ENCODE assay signal across 31 cellular contexts in the genomic region with DNA sequence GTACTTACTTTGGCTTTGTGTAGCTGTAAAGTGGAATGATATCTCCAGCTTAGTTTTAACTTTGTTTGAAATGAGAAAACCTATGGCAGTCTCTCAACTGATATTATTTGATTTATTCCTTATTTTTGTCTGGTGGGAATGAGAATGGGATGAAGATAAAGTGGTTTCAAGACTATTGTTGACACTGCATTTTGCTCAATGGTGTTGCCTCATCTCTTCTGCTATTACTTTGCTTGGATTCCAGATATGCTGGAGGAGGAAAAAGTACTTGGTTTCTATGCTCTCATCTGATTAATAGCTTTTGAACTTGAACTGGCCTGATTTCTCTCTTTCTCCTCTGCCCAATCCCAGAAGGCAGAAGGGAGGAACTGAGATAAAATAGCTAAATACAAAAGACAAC.
"Had no signal": no experiment of that assay in that cellular context is flagged by ENCODE, and none has a peak within 500 bp of the region (broad histone marks: within the 10 kb centered on the region; RNA-seq: fewer than 3 reads in every experiment).

No MANE protein-coding gene starts in this region.

- FAIRE-seq: endometrium, endothelial cell of umbilical vein, frontal cortex had no signal

- H3K27me3 ChIP-seq: breast epithelium, cardiac muscle cell, colonic mucosa, esophagus squamous epithelium had no signal

- H3K27ac ChIP-seq: breast epithelium, cardiac muscle cell, colonic mucosa, epithelial cell of prostate, esophagus squamous epithelium, WERI-Rb-1 had no signal

- DNase-seq: activated B cell treated with CpG ODN at 0.5 μM for 24 hours; activated CD4-positive, alpha-beta T cell treated with anti-CD3 and anti-CD28 coated beads for 48 hours; activated CD4-positive, alpha-beta T cell treated with anti-CD3 and anti-CD28 coated beads, Interleukin-2, amount 50 U/mL, for 1 hour; activated CD4-positive, alpha-beta T cell treated with anti-CD3 and anti-CD28 coated beads, Interleukin-2, amount 50 U/mL, for 48 hours; activated CD8-positive, alpha-beta memory T cell treated with anti-CD3 and anti-CD28 coated beads for 24 hours; activated CD8-positive, alpha-beta T cell treated with anti-CD3 and anti-CD28 coated beads for 36 hours; activated effector memory CD4-positive, alpha-beta T cell treated with Interleukin-2 at 50 U/mL for 16 hours; activated gamma-delta T cell treated with Interleukin-2 at 50 U/mL for 16 hours; activated naive CD4-positive, alpha-beta T cell treated with anti-CD3 and anti-CD28 coated beads, Interleukin-2, amount 50 U/mL, for 16 hours; activated naive CD4-positive, alpha-beta T cell treated with Interleukin-2 at 50 U/mL for 16 hours; activated T-cell treated with anti-CD3 and anti-CD28 coated beads, Interleukin-2, amount 50 U/mL, for 4 hours; amygdala; aorta; central memory CD4-positive, alpha-beta T cell; cerebellar nuclear complex; colonic mucosa; effector CD8-positive, alpha-beta T cell; esophagus squamous epithelium; foreskin fibroblast; head of caudate nucleus; T-helper 17 cell; T1000; WERI-Rb-1 had no signal

- H3K9me3 ChIP-seq: breast epithelium, colonic mucosa, esophagus squamous epithelium had no signal

- H3K4me3 ChIP-seq: breast epithelium, cardiac muscle cell, colonic mucosa, esophagus squamous epithelium had no signal

- ATAC-seq: activated CD4-positive, CD25-positive, alpha-beta regulatory T cell treated with anti-CD3 and anti-CD28 coated beads, Interleukin-2, amount 50 U/mL, for 24 hours; activated CD8-positive, alpha-beta T cell treated with anti-CD3 and anti-CD28 coated beads for 36 hours; activated T-cell treated with anti-CD3 and anti-CD28 coated beads, Interleukin-2, amount 50 U/mL, for 4 hours; activated T-helper 17 cell treated with anti-CD3 and anti-CD28 coated beads, Interleukin-2, amount 50 U/mL, for 72 hours; T-helper 17 cell had no signal

- H3K4me1 ChIP-seq: breast epithelium, colonic mucosa, esophagus squamous epithelium had no signal

- H3K36me3 ChIP-seq: breast epithelium, cardiac muscle cell, colonic mucosa, esophagus squamous epithelium, WERI-Rb-1 had no signal
